Comparison of ENCODE assay signal across 16 cellular contexts in genomic region chr13:67383358-67383757, GRCh38.
A peak's percentile ranks its signal among the peaks of the same experiment; 100 is the strongest.
DNase-seq lines count a peak whose midpoint lies in the region; ATAC-seq and TF ChIP-seq lines count a peak whose summit lies in the region.
"Had no signal": no experiment of that assay in that cellular context is flagged by ENCODE, and none has a peak within 500 bp of the region (broad histone marks: within the 10 kb centered on the region; RNA-seq: fewer than 3 reads in every experiment).

No MANE protein-coding gene starts in this region.

- no peaks in the 10 kb centered on the region for H3K4me1 Mint-ChIP-seq in nephron progenitor cell
- H3K4me1 Mint-ChIP-seq in activated T-helper 17 cell treated with anti-CD3 and anti-CD28 coated beads, Interleukin-2, amount 50 U/mL, for 72 hours: no peaks in the 10 kb centered on the region
- H3K4me1 Mint-ChIP-seq: activated CD4-positive, alpha-beta T cell treated with anti-CD3 and anti-CD28 coated beads for 36 hours had no signal

- no peaks in the 10 kb centered on the region for H3K9me3 ChIP-seq in body of pancreas

- H3K36me3 Mint-ChIP-seq in nephron progenitor cell (ENCODE audit: low read depth): no peaks in the 10 kb centered on the region
- H3K36me3 Mint-ChIP-seq in activated T-helper 17 cell treated with anti-CD3 and anti-CD28 coated beads, Interleukin-2, amount 50 U/mL, for 72 hours (ENCODE audit: low read depth): no peaks in the 10 kb centered on the region

- 22 to 25% methylated on average over 4 of the region's 4 CpGs for WGBS in body of pancreas, 2 donors

- no peak overlapping the region for H3K27ac ChIP-seq in body of pancreas

- H3K27me3 Mint-ChIP-seq in nephron progenitor cell (ENCODE audit: low read depth, poor library complexity): no peaks in the 10 kb centered on the region
- H3K27me3 Mint-ChIP-seq in activated T-helper 17 cell treated with anti-CD3 and anti-CD28 coated beads, Interleukin-2, amount 50 U/mL, for 72 hours: no peaks in the 10 kb centered on the region
- H3K27me3 Mint-ChIP-seq: activated CD4-positive, alpha-beta T cell treated with anti-CD3 and anti-CD28 coated beads for 36 hours; progenitor cell of endocrine pancreas had no signal

- DNase-seq in NCI-H82 (lab: John Stamatoyannopoulos, UW) (peak; percentile 21), NCI-H82 treated with DMSO at 0.1 percent for 48 hours (lab: John Stamatoyannopoulos, UW; ENCODE audit: unreplicated experiment) (no peak), NCI-H1092 treated with DMSO at 0.1 percent for 48 hours (lab: John Stamatoyannopoulos, UW) (peak; percentile 67), body of pancreas (peak in 2 of 4 donors; percentile 6 to 17), nephron progenitor cell (no peak), DMS79 treated with DMSO at 0.1 percent for 48 hours (lab: John Stamatoyannopoulos, UW) (no peak)
- DNase-seq: activated CD4-positive, alpha-beta T cell treated with anti-CD3 and anti-CD28 coated beads for 36 hours; amniotic stem cell; Calu3; foreskin melanocyte; NCI-H187; stimulated activated CD4-positive, alpha-beta T cell treated with anti-CD3 and anti-CD28 coated beads, Interleukin-1b, Interleukin-23, amount 100 ng/mL, for 48 hours; trophoblast cell had no signal

- ATAC-seq in body of pancreas: peak; percentile 59
- no peak for ATAC-seq in activated T-helper 17 cell treated with anti-CD3 and anti-CD28 coated beads, Interleukin-2, amount 50 U/mL, for 72 hours (replicated peaks)
- no peak for ATAC-seq in esophagus mucosa
- ATAC-seq: activated CD4-positive, alpha-beta T cell treated with anti-CD3 and anti-CD28 coated beads for 36 hours had no signal

- no peak overlapping the region for H3K4me3 ChIP-seq in body of pancreas

- TF ChIP-seq CTCF in body of pancreas (IDR thresholded peaks at IDR 0.05) (no peak), nephron progenitor cell (IDR thresholded peaks at IDR 0.05) (no peak)

- H3K27me3 ChIP-seq in body of pancreas: no peaks in the 10 kb centered on the region

- TF ChIP-seq POLR2A in body of pancreas (IDR thresholded peaks at IDR 0.05): no peak

- H3K27ac Mint-ChIP-seq in nephron progenitor cell: peak overlapping the region; percentile 84
- no peak overlapping the region for H3K27ac Mint-ChIP-seq in activated T-helper 17 cell treated with anti-CD3 and anti-CD28 coated beads, Interleukin-2, amount 50 U/mL, for 72 hours
- H3K27ac Mint-ChIP-seq: activated CD4-positive, alpha-beta T cell treated with anti-CD3 and anti-CD28 coated beads for 36 hours; progenitor cell of endocrine pancreas had no signal

- H3K9me3 Mint-ChIP-seq in nephron progenitor cell: peaks cover 11% of the 10 kb centered on the region
- H3K9me3 Mint-ChIP-seq in activated T-helper 17 cell treated with anti-CD3 and anti-CD28 coated beads, Interleukin-2, amount 50 U/mL, for 72 hours: no peaks in the 10 kb centered on the region

- intact Hi-C loops in body of pancreas (cut with DNase I): no loop called here

- H3K4me1 ChIP-seq in body of pancreas: no peaks in the 10 kb centered on the region

- no peaks in the 10 kb centered on the region for H3K36me3 ChIP-seq in body of pancreas (replicated peaks in 1 of 2; ENCODE audit: insufficient read depth in 1 of 2, low read depth in 2 of 2)

- no peak overlapping the region for H3K4me3 Mint-ChIP-seq in nephron progenitor cell
- no peak overlapping the region for H3K4me3 Mint-ChIP-seq in activated T-helper 17 cell treated with anti-CD3 and anti-CD28 coated beads, Interleukin-2, amount 50 U/mL, for 72 hours
- H3K4me3 Mint-ChIP-seq: activated CD4-positive, alpha-beta T cell treated with anti-CD3 and anti-CD28 coated beads for 36 hours had no signal

Comparison
In these comparisons a context has a peak if more than half of its experiments do, and no peak if none do; other contexts are left out.
1. DNase-seq: peak in NCI-H82 (single experiment) and NCI-H1092 treated with DMSO at 0.1 percent for 48 hours (single experiment); none in NCI-H82 treated with DMSO at 0.1 percent for 48 hours (single experiment), nephron progenitor cell (single experiment) and DMS79 treated with DMSO at 0.1 percent for 48 hours (single experiment).